In the genomic region with DNA sequence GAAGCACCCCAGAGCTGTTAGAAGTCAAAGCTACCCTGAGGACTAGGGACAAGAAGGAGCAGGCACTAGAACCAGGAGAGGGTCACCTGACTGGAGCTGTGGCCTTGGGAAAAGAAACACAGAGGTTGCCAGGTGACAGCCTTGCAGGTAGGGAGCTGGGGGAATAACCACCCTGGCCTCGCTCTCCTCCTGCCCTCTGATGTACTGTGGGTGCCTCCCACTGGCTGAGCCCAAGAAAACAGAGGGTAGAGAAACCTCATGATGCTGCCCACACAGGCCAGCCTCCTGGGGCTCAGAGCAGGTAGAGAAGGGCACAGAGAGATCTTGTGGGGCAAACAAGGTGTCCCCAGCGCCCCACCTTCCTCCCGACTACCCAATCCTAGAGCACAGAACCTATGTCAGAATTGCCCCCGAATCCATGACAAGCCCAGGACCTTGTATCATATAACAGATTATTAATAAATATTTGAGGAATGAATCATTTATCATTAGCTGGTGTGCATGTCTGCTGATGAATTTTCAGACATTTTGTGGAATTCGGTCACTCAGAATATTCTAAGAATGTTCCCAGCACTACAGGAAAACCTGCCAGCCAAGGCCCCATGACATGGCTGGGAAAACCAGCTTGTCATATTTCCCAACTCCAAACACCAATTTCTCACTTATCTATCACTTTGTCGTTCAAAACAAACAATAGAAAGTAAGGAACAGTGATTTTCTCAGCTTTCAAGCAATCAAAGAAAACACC, we compare ENCODE assay signal across 10 cellular contexts. TPM values are rescaled to one million over a fixed set of nuclear protein-coding genes. Genes with fewer than 3 reads are reported as not detected.
DNase-seq lines count a peak whose midpoint lies in the region; ATAC-seq and TF ChIP-seq lines count a peak whose summit lies in the region.
"Had no signal": no experiment of that assay in that cellular context is flagged by ENCODE, and none has a peak within 500 bp of the region (broad histone marks: within the 10 kb centered on the region; RNA-seq: fewer than 3 reads in every experiment).

No MANE protein-coding gene starts in this region.

- intact Hi-C loops in sigmoid colon (cut with DNase I): no loop called here

- no peaks in the 10 kb centered on the region for H3K4me1 ChIP-seq in sigmoid colon

- no peak for TF ChIP-seq CTCF in sigmoid colon (IDR thresholded peaks at IDR 0.05)

- H3K4me3 ChIP-seq in sigmoid colon: no peak overlapping the region

- no peak overlapping the region for H3K27ac ChIP-seq in sigmoid colon

- H3K36me3 ChIP-seq in sigmoid colon: no peaks in the 10 kb centered on the region

- 55 to 67% methylated on average over 6 of the region's 6 CpGs for WGBS in sigmoid colon, 2 donors

- TF ChIP-seq EP300 in sigmoid colon (IDR thresholded peaks at IDR 0.05): no peak

- TF ChIP-seq POLR2A in sigmoid colon (IDR thresholded peaks at IDR 0.05): no peak

- ATAC-seq in HG03469 (IDR thresholded peaks at IDR 0.05; ENCODE audit: unreplicated experiment): no peak
- no peak for ATAC-seq in HG02970 (IDR thresholded peaks at IDR 0.05; ENCODE audit: low FRiP score, unreplicated experiment)
- ATAC-seq in HG03025 (IDR thresholded peaks at IDR 0.05; ENCODE audit: low FRiP score, unreplicated experiment): no peak

- no peaks in the 10 kb centered on the region for H3K9me3 ChIP-seq in sigmoid colon

- DNase-seq in NCI-H2171 treated with DMSO at 0.1 percent for 48 hours (lab: John Stamatoyannopoulos, UW): peak; percentile 28
- no peak for DNase-seq in NCI-H2171 (lab: John Stamatoyannopoulos, UW)
- peak; percentile 26 for DNase-seq in NCI-H2196 treated with DMSO at 0.1 percent for 48 hours (lab: John Stamatoyannopoulos, UW; ENCODE audit: unreplicated experiment)
- peak; percentile 55 for DNase-seq in fibroblast of gingiva (ENCODE audit: low read depth)
- DNase-seq in sigmoid colon: peak; percentile 43
- DNase-seq: 8988T; activated CD4-positive, alpha-beta T cell treated with anti-CD3 and anti-CD28 coated beads, Interleukin-2, amount 50 U/mL, for 48 hours had no signal

- H3K27me3 ChIP-seq in sigmoid colon: no peaks in the 10 kb centered on the region

RNA-seq across cellular contexts. Expression of gene MEX3B, which starts 59.8 kb away (rescaled TPM):
- 1 to 10 TPM; 3.5 to 5.8 (median 4.3) TPM for total RNA-seq in sigmoid colon
- 1 to 10 TPM in 2 of 3 donors, under 1 TPM in 1; 0.23 to 1.2 (median 1.0) TPM for polyA plus RNA-seq in sigmoid colon
